8 cellular contexts compared by ENCODE assay signal in the genomic region with DNA sequence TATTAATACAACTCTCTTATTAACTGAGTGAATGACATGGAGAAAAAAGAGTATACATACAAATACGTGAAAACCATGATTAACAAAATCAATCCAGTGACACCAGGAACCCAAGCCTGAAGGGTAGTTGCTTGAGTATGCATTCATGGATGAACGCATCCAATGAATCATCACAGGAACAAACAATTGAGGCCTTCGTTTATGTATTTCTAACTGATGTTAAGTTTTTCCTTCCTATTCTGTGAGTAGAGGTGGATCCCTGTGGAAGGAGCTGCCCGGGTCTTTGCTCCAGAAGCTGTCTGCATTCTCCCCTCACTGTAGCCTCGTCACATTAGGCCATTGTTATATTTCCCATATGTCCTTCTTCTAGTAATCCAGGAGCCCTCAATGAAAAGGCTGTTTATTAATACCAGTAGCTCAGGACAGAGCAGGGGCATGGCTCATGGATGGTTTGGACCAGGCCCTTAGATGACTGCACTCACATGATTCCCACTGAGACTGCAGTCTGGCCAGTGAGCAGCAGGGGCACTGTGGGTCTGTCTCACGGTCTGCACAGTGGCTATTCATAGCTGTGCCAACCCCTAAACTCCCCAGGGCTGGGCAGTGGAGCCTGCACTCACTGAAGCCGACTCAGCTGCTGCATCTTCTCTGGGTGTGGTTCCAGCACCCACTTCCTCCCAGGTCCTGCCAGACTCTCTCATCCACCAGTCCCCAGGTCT.
DNase-seq lines count a peak whose midpoint lies in the region; ATAC-seq and TF ChIP-seq lines count a peak whose summit lies in the region.

No MANE protein-coding gene starts in this region.

- H3K79me2 ChIP-seq in neural cell (replicated peaks; ENCODE audit: insufficient read depth, low read length): no peaks in the 10 kb centered on the region

- no peaks in the 10 kb centered on the region for H3K9me3 Mint-ChIP-seq in T-helper 1 cell treated with Interleukin-12 subunit alpha and Interleukin-12 subunit beta and Interleukin-4 antibody, amounts not matched to agents 30 μg/mL and 1 μg/mL, for 36 hours

- no peaks in the 10 kb centered on the region for H3K9me3 ChIP-seq in neural cell (ENCODE audit: low read length)

- no peak for TF ChIP-seq EP300 in neural cell (conservative IDR thresholded peaks at IDR 0.05; ENCODE audit: poor library complexity, severe bottlenecking)

- H3F3A ChIP-seq in neural cell (ENCODE audit: insufficient read depth, low read length, poor library complexity, severe bottlenecking): no peaks in the 10 kb centered on the region

- no peak for TF ChIP-seq RAD21 in neural cell (conservative IDR thresholded peaks at IDR 0.05)

- H4K20me1 ChIP-seq in neural cell (ENCODE audit: insufficient read depth): no peaks in the 10 kb centered on the region

- peak overlapping the region; percentile 56 for H3K4me3 Mint-ChIP-seq in T-helper 1 cell treated with Interleukin-12 subunit alpha and Interleukin-12 subunit beta and Interleukin-4 antibody, amounts not matched to agents 30 μg/mL and 1 μg/mL, for 36 hours

- H3K27ac Mint-ChIP-seq in T-helper 1 cell treated with Interleukin-12 subunit alpha and Interleukin-12 subunit beta and Interleukin-4 antibody, amounts not matched to agents 30 μg/mL and 1 μg/mL, for 36 hours: peak overlapping the region; percentile 88

- peaks cover 3% of the 10 kb centered on the region for H3K27me3 Mint-ChIP-seq in T-helper 1 cell treated with Interleukin-12 subunit alpha and Interleukin-12 subunit beta and Interleukin-4 antibody, amounts not matched to agents 30 μg/mL and 1 μg/mL, for 36 hours (ENCODE audit: low read depth)

- ATAC-seq in GM21390 (IDR thresholded peaks at IDR 0.05; ENCODE audit: unreplicated experiment) (peak; percentile 86), HG03565 (IDR thresholded peaks at IDR 0.05; ENCODE audit: unreplicated experiment) (peak; percentile 73), esophagus mucosa (peak; percentile 95)

- H3K9me2 ChIP-seq in neural cell (ENCODE audit: insufficient read depth, low read length): no peaks in the 10 kb centered on the region

- peak; percentile 26 for DNase-seq in activated effector memory CD4-positive, alpha-beta T cell treated with Interleukin-2 at 50 U/mL for 16 hours
- no peak for DNase-seq in activated effector memory CD4-positive, alpha-beta T cell treated with anti-CD3 and anti-CD28 coated beads, Interleukin-2, amount 50 U/mL, for 16 hours
- no peak for DNase-seq in NCI-H187 treated with DMSO at 0.1 percent for 48 hours (lab: John Stamatoyannopoulos, UW)

- peak; percentile 25 for TF ChIP-seq CTCF in neural cell (IDR thresholded peaks at IDR 0.05; ENCODE audit: poor library complexity, severe bottlenecking)

- no peak overlapping the region for H3K4me3 ChIP-seq in neural cell (ENCODE audit: low read length)

- H3K36me3 Mint-ChIP-seq in T-helper 1 cell treated with Interleukin-12 subunit alpha and Interleukin-12 subunit beta and Interleukin-4 antibody, amounts not matched to agents 30 μg/mL and 1 μg/mL, for 36 hours (ENCODE audit: low read depth): no peaks in the 10 kb centered on the region

- H3K27me3 ChIP-seq in neural cell (ENCODE audit: insufficient read depth, low read depth, low read length): no peaks in the 10 kb centered on the region

- H3K27ac ChIP-seq in neural cell (ENCODE audit: low read length): no peak overlapping the region

- H3K4me2 ChIP-seq in neural cell (ENCODE audit: low read length): no peak overlapping the region

- H3K36me3 ChIP-seq in neural cell (ENCODE audit: insufficient read depth, low read length): no peaks in the 10 kb centered on the region

- no peak overlapping the region for H2AFZ ChIP-seq in neural cell (ENCODE audit: low read depth, low read length)

- H3K4me1 Mint-ChIP-seq in T-helper 1 cell treated with Interleukin-12 subunit alpha and Interleukin-12 subunit beta and Interleukin-4 antibody, amounts not matched to agents 30 μg/mL and 1 μg/mL, for 36 hours (ENCODE audit: low read depth): peaks cover 18% of the 10 kb centered on the region

- no peak overlapping the region for H3K9ac ChIP-seq in neural cell (ENCODE audit: low read length)

TF ChIP-seq in neural cell, 6 proteins besides CTCF, POLR2A, EP300 and RAD21:
- TF ChIP-seq, protein P1, sequence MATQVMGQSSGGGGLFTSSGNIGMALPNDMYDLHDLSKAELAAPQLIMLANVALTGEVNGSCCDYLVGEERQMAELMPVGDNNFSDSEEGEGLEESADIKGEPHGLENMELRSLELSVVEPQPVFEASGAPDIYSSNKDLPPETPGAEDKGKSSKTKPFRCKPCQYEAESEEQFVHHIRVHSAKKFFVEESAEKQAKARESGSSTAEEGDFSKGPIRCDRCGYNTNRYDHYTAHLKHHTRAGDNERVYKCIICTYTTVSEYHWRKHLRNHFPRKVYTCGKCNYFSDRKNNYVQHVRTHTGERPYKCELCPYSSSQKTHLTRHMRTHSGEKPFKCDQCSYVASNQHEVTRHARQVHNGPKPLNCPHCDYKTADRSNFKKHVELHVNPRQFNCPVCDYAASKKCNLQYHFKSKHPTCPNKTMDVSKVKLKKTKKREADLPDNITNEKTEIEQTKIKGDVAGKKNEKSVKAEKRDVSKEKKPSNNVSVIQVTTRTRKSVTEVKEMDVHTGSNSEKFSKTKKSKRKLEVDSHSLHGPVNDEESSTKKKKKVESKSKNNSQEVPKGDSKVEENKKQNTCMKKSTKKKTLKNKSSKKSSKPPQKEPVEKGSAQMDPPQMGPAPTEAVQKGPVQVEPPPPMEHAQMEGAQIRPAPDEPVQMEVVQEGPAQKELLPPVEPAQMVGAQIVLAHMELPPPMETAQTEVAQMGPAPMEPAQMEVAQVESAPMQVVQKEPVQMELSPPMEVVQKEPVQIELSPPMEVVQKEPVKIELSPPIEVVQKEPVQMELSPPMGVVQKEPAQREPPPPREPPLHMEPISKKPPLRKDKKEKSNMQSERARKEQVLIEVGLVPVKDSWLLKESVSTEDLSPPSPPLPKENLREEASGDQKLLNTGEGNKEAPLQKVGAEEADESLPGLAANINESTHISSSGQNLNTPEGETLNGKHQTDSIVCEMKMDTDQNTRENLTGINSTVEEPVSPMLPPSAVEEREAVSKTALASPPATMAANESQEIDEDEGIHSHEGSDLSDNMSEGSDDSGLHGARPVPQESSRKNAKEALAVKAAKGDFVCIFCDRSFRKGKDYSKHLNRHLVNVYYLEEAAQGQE (IDR thresholded peaks at IDR 0.05; ENCODE audit: borderline replicate concordance): no peak
- TF ChIP-seq TAF1 (IDR thresholded peaks at IDR 0.05; ENCODE audit: low read depth) (no peak), POLR2AphosphoS5 (IDR thresholded peaks at IDR 0.05) (no peak), EZH2 (IDR thresholded peaks at IDR 0.05; ENCODE audit: borderline replicate concordance, insufficient read depth, low read length, poor library complexity, severe bottlenecking) (no peak), MXI1 (conservative IDR thresholded peaks at IDR 0.05; ENCODE audit: poor library complexity, severe bottlenecking) (no peak), SMC3 (conservative IDR thresholded peaks at IDR 0.05; ENCODE audit: poor library complexity) (no peak)
